In the genomic region with DNA sequence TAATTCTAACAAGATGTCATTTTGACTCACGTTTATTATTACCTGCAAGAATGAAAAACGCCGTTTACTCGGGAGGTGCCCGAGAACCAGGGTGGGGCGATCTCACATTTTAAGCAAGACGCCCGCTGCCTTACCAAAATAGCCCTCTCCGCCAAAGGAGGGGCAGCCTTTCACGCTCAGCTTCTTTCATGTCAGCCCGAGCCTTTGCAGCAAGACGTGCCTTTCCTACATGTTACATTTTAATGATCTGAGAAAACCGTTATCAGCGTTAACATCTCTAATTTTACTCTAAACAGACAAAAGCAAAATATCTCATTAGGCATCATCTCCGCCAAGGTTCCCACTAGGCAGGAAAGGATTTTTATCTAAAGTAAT, we compare ENCODE assay signal across 9 cellular contexts. TPM values are rescaled to one million over a fixed set of nuclear protein-coding genes. Genes with fewer than 3 reads are reported as not detected.
A peak's percentile ranks its signal among the peaks of the same experiment; 100 is the strongest.
DNase-seq lines count a peak whose midpoint lies in the region; TF ChIP-seq lines count a peak whose summit lies in the region.
"Had no signal": no experiment of that assay in that cellular context is flagged by ENCODE, and none has a peak within 500 bp of the region (broad histone marks: within the 10 kb centered on the region; RNA-seq: fewer than 3 reads in every experiment).

No MANE protein-coding gene starts in this region.

- H3K27ac Mint-ChIP-seq in activated CD4-positive, alpha-beta T cell treated with anti-CD3 and anti-CD28 coated beads, Interleukin-2, amount 10 ng/mL, durations not matched to agents 7 days and 5 days = peak overlapping the region; percentile 96
- H3K27ac Mint-ChIP-seq in endothelial cell (ENCODE audit: unreplicated experiment) = no peak overlapping the region

- POLR2A ChIA-PET in activated CD4-positive, alpha-beta T cell treated with anti-CD3 and anti-CD28 coated beads, Interleukin-2, amount 10 ng/mL, durations not matched to agents 7 days and 5 days (lab: Charles Lee) = interaction anchor here (0.5 kb wide), 1 partner anchor 178 kb away, joined by 3 read pairs; no protein-coding TSS in a partner anchor

- peak; percentile 67 for DNase-seq in activated CD4-positive, alpha-beta T cell treated with anti-CD3 and anti-CD28 coated beads, Interleukin-2, amount 10 ng/mL, durations not matched to agents 7 days and 5 days
- DNase-seq in endothelial cell (ENCODE audit: low spot score) = no peak
- DNase-seq in skeletal muscle cell (ENCODE audit: low read depth) = no peak
- DNase-seq in NCI-H1436 treated with DMSO at 0.1 percent for 48 hours (lab: John Stamatoyannopoulos, UW) = no peak
- DNase-seq in mucosa of gallbladder (ENCODE audit: low spot score) = no peak
- DNase-seq in KG1 (lab: John Stamatoyannopoulos, UW) = no peak
- no peak for DNase-seq in HCEC 1CT

- H3K4me1 Mint-ChIP-seq in activated CD4-positive, alpha-beta T cell treated with anti-CD3 and anti-CD28 coated beads, Interleukin-2, amount 10 ng/mL, durations not matched to agents 7 days and 5 days = peaks cover 46% of the 10 kb centered on the region
- H3K4me1 Mint-ChIP-seq in endothelial cell (ENCODE audit: unreplicated experiment) = peaks cover 10% of the 10 kb centered on the region

- H3K27ac ChIP-seq in HUES6 (ENCODE audit: low read depth, low read length) = no peak overlapping the region

- H3K9me3 Mint-ChIP-seq in activated CD4-positive, alpha-beta T cell treated with anti-CD3 and anti-CD28 coated beads, Interleukin-2, amount 10 ng/mL, durations not matched to agents 7 days and 5 days = no peaks in the 10 kb centered on the region
- no peaks in the 10 kb centered on the region for H3K9me3 Mint-ChIP-seq in endothelial cell (ENCODE audit: unreplicated experiment)

- peaks cover 31% of the 10 kb centered on the region for H3K36me3 Mint-ChIP-seq in activated CD4-positive, alpha-beta T cell treated with anti-CD3 and anti-CD28 coated beads, Interleukin-2, amount 10 ng/mL, durations not matched to agents 7 days and 5 days (ENCODE audit: low read depth)
- peaks cover 5% of the 10 kb centered on the region for H3K36me3 Mint-ChIP-seq in endothelial cell (ENCODE audit: low read depth, unreplicated experiment)

- H3K9ac ChIP-seq in HUES6 (ENCODE audit: low read length) = peak overlapping the region; percentile 82

- CTCF ChIA-PET in activated CD4-positive, alpha-beta T cell treated with anti-CD3 and anti-CD28 coated beads, Interleukin-2, amount 10 ng/mL, durations not matched to agents 7 days and 5 days (lab: Charles Lee) = interaction anchor here (0.7 to 2.5 kb wide), 3 partner anchors 10 to 185 kb away, joined by 3 to 9 read pairs (median 4); no protein-coding TSS in a partner anchor

- peaks cover 32% of the 10 kb centered on the region for H3K4me1 ChIP-seq in HUES6 (ENCODE audit: control insufficient read depth, insufficient read depth, low read length)

- peaks cover 5% of the 10 kb centered on the region for H3K27me3 Mint-ChIP-seq in activated CD4-positive, alpha-beta T cell treated with anti-CD3 and anti-CD28 coated beads, Interleukin-2, amount 10 ng/mL, durations not matched to agents 7 days and 5 days
- peaks cover 12% of the 10 kb centered on the region for H3K27me3 Mint-ChIP-seq in endothelial cell (ENCODE audit: unreplicated experiment)

- no peaks in the 10 kb centered on the region for H3K36me3 ChIP-seq in HUES6 (ENCODE audit: control insufficient read depth, insufficient read depth, low read length)

- TF ChIP-seq CTCF in endothelial cell (IDR thresholded peaks at IDR 0.05; ENCODE audit: unreplicated experiment) = no peak

- H3K4me3 Mint-ChIP-seq in activated CD4-positive, alpha-beta T cell treated with anti-CD3 and anti-CD28 coated beads, Interleukin-2, amount 10 ng/mL, durations not matched to agents 7 days and 5 days = peak overlapping the region; percentile 78
- H3K4me3 Mint-ChIP-seq in endothelial cell (ENCODE audit: unreplicated experiment) = peak overlapping the region; percentile 88

- no peaks in the 10 kb centered on the region for H3K9me3 ChIP-seq in HUES6 (ENCODE audit: control insufficient read depth, insufficient read depth, low read depth, low read length)
- H3K9me3 ChIP-seq: mucosa of descending colon had no signal

- H3K4me3 ChIP-seq in HUES6 (ENCODE audit: low read depth, low read length) (peak overlapping the region; percentile 83), skeletal muscle cell (ENCODE audit: low read depth, low read length) (peak overlapping the region; percentile 66)
- H3K4me3 ChIP-seq: mucosa of descending colon had no signal

- H3K27me3 ChIP-seq in HUES6 (ENCODE audit: control insufficient read depth, insufficient read depth, low read length) = peaks cover 33% of the 10 kb centered on the region

RNA-seq across cellular contexts. Expression of a gene that starts 2.0 kb away (rescaled TPM):
- 10 to 100 TPM; 59.4 to 61.6 TPM for total RNA-seq in activated CD4-positive, alpha-beta T cell treated with anti-CD3 and anti-CD28 coated beads, Interleukin-2, amount 10 ng/mL, durations not matched to agents 7 days and 5 days
- total RNA-seq in endothelial cell (ENCODE audit: unreplicated experiment) = 3.9 TPM
- total RNA-seq in mucosa of gallbladder = 2.6 TPM

Comparison
In these comparisons a context has a peak if more than half of its experiments do, and no peak if none do; other contexts are left out.
1. RNA of a gene that starts 2.0 kb away (total RNA-seq): 59.4 to 61.6 TPM in activated CD4-positive, alpha-beta T cell treated with anti-CD3 and anti-CD28 coated beads, Interleukin-2, amount 10 ng/mL, durations not matched to agents 7 days and 5 days; 3.9 TPM in endothelial cell (single experiment) and 2.6 TPM in mucosa of gallbladder (single experiment); every median in the first group is over 10 times any median in the second.